ENCODE assay signal across 20 cellular contexts in the genomic region with DNA sequence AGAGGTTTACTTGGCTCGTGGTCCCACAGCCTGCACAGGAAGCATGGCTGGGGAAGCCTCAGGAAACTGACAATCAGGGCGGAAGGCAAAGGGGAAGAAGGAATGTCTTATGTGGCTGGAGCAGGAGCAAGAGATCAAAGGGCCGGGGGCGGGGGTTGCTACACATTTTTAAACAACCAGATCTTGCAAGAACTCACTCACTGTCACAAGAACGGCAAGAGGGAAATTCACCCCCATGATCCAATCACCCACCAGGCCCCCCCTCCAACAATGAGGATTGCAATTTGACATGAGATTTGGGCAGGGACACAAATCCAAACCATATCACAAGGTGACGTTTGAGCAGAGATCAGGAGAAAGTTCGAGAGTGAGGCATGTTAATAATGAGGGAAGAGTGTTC.
"Had no signal": no experiment of that assay in that cellular context is flagged by ENCODE, and none has a peak within 500 bp of the region (broad histone marks: within the 10 kb centered on the region; RNA-seq: fewer than 3 reads in every experiment).

No MANE protein-coding gene starts in this region.

- DNase-seq: cortex of kidney; effector memory CD8-positive, alpha-beta T cell; hypothalamus; kidney; left cardiac atrium; left lung; mesenchymal stem cell; midbrain; naive thymus-derived CD8-positive, alpha-beta T cell; nephron progenitor cell; nucleus accumbens; right cardiac atrium; sigmoid colon; stimulated activated CD4-positive, alpha-beta T cell treated with anti-CD3 and anti-CD28 coated beads, Interleukin-2, amount 100 ng/mL, for 24 hours; stimulated activated CD4-positive, alpha-beta T cell treated with anti-CD3 and anti-CD28 coated beads, Interleukin-4, amount 100 ng/mL, for 24 hours; stimulated activated naive CD4-positive, alpha-beta T cell treated with Interleukin-2 at 50 U/mL for 16 hours; stomach; testis; tibial artery had no signal

- H3K27ac ChIP-seq: left lung, prostate gland, sigmoid colon, stomach, testis, tibial artery had no signal

- H3K36me3 ChIP-seq: left lung, prostate gland, sigmoid colon, stomach, tibial artery had no signal

- H3K4me1 ChIP-seq: left lung, prostate gland, sigmoid colon, stomach, testis, tibial artery had no signal

- H3K9me3 ChIP-seq: left lung, prostate gland, sigmoid colon, testis, tibial artery had no signal

- H3K4me3 ChIP-seq: left lung, prostate gland, sigmoid colon, stomach, testis, tibial artery had no signal

- H3K27me3 ChIP-seq: left lung, sigmoid colon, testis, tibial artery had no signal
